In the genomic region with DNA sequence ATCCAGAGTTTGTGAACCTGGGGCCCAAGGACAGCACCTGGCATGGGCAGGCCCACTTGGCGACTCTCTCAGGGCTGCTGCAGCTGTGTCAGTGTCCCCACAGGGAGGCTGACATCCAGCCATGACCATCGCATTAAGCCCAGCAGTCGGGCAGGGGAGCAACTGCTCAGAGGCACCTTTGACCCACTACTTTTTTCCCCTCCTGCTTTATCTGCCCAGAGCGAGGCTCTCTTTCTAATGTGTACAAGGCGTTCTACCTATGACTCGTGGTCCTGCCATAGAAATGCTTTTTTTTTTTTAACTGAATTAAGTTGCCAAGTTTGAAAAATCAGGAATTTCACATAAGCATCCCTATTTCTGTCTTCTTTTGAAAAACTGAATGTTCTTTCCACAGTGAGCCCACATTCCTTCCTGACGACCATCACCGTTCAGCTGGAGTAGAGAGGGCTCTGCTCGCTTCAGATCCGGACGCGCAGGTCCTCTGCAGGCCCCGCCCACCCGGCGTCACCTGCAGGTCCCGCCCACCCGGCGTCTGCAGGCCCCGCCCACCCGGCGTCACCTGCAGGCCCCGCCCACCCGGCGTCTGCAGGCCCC, we compare ENCODE assay signal across 8 cellular contexts. TPM values are rescaled to one million over a fixed set of nuclear protein-coding genes. Genes with fewer than 3 reads are reported as not detected.
A peak's percentile ranks its signal among the peaks of the same experiment; 100 is the strongest.
DNase-seq lines count a peak whose midpoint lies in the region; ATAC-seq, FAIRE-seq and TF ChIP-seq lines count a peak whose summit lies in the region.

No MANE protein-coding gene starts in this region.

- no peaks in the 10 kb centered on the region for H3K79me2 ChIP-seq in parathyroid adenoma

- no peak for TF ChIP-seq POLR2A in GM12891 (IDR thresholded peaks at IDR 0.05; ENCODE audit: low read depth, low read length)

- H3K4me1 ChIP-seq in parathyroid adenoma = no peaks in the 10 kb centered on the region

- DNase-seq in GM12891 (ENCODE audit: insufficient read length, low spot score) = peak; percentile 44
- peak; percentile 44 for DNase-seq in NCI-H748 treated with DMSO at 0.1 percent for 48 hours (lab: John Stamatoyannopoulos, UW)
- peak in 5 of 10 donors; percentile 46 to 67 (median 50) for DNase-seq in dorsolateral prefrontal cortex
- no peak for DNase-seq in stimulated activated CD4-positive, alpha-beta T cell treated with anti-CD3 and anti-CD28 coated beads, Interleukin-15, amount 100 ng/mL, for 24 hours
- DNase-seq in D721Med (ENCODE audit: insufficient read length, low spot score) = no peak

- peak overlapping the region; percentile 37; the same call in 1 of the 2 replicates for H3K27ac ChIP-seq in C4-2B
- H3K27ac ChIP-seq in dorsolateral prefrontal cortex = peak overlapping the region in 1 of 59 donors; percentile 28
- H3K27ac ChIP-seq in parathyroid adenoma = peak overlapping the region; percentile 55

- peak overlapping the region; percentile 66 for H3K4me2 ChIP-seq in parathyroid adenoma (ENCODE audit: low read length)

- peak; percentile 48 for ATAC-seq in HG02973 (IDR thresholded peaks at IDR 0.05; ENCODE audit: unreplicated experiment)

- H3K4me3 ChIP-seq in dorsolateral prefrontal cortex (peak overlapping the region in 38 of 59 donors; percentile 3 to 72 (median 42)), parathyroid adenoma (ENCODE audit: low read depth, low read length) (peak overlapping the region; percentile 43)

- no peak for TF ChIP-seq CTCF in C4-2B (conservative IDR thresholded peaks at IDR 0.05)
- TF ChIP-seq CTCF in dorsolateral prefrontal cortex (IDR thresholded peaks at IDR 0.05 in 54 of 56, conservative IDR thresholded peaks at IDR 0.05 in 2 of 56; ENCODE audit: low read depth in 1 of 56, partially characterized antibody in 56 of 56) = no peak
- TF ChIP-seq CTCF in parathyroid adenoma (IDR thresholded peaks at IDR 0.05) = no peak
- TF ChIP-seq CTCF in D721Med (IDR thresholded peaks at IDR 0.05; ENCODE audit: insufficient read depth, missing control alignments) = no peak

- H3K27me3 ChIP-seq in dorsolateral prefrontal cortex (peaks cover 0 to 10% (median 0%) of the 10 kb centered on the region in 45 donors), parathyroid adenoma (ENCODE audit: control insufficient read depth, insufficient read depth, low read length) (no peaks in the 10 kb centered on the region)

- no peaks in the 10 kb centered on the region for H3K36me3 ChIP-seq in parathyroid adenoma (ENCODE audit: control insufficient read depth, insufficient read depth, low read length)

- intact Hi-C loops in dorsolateral prefrontal cortex (cut with DNase I) = no loop called here

- H2AFZ ChIP-seq in parathyroid adenoma = peak overlapping the region; percentile 82

- no peak overlapping the region for H3K9ac ChIP-seq in parathyroid adenoma

- H3K9me3 ChIP-seq in parathyroid adenoma (ENCODE audit: control insufficient read depth, low read length) = no peaks in the 10 kb centered on the region

- FAIRE-seq in GM12891 (lab: Jason Lieb, UNC) = no peak
- FAIRE-seq in D721Med (lab: Jason Lieb, UNC) = no peak

TF ChIP-seq in GM12891, 5 proteins besides CTCF, POLR2A, EP300 and RAD21:
- TF ChIP-seq SPI1 (IDR thresholded peaks at IDR 0.05; ENCODE audit: low read depth, low read length) (no peak), POU2F2 (IDR thresholded peaks at IDR 0.05; ENCODE audit: low read depth, low read length) (no peak), PAX5 (IDR thresholded peaks at IDR 0.05; ENCODE audit: insufficient read depth, low read length, severe bottlenecking) (no peak), POLR2AphosphoS5 (IDR thresholded peaks at IDR 0.05; ENCODE audit: low read depth, low read length) (no peak), TAF1 (IDR thresholded peaks at IDR 0.05; ENCODE audit: low read depth, low read length) (no peak)

RNA-seq across cellular contexts. Expression of gene CLUL1, which starts 0.4 kb away (rescaled TPM):
- polyA plus RNA-seq in GM12891 (2012; ENCODE audit: low read depth, missing spikeins) = not detected
- total RNA-seq in dorsolateral prefrontal cortex = 10 to 100 TPM in 43 of 120 experiments, 1 to 10 TPM in 72, under 1 TPM in 4, not detected in 1; 0.66 to 19.2 (median 7.4) TPM

RNA-seq across cellular contexts. Expression of gene CETN1, which starts 16.2 kb away (rescaled TPM):
- polyA plus RNA-seq in GM12891 (2012; ENCODE audit: low read depth, missing spikeins) = not detected
- not detected for total RNA-seq in dorsolateral prefrontal cortex

Comparison
In these comparisons a context has a peak if more than half of its experiments do, and no peak if none do; other contexts are left out.
1. DNase-seq: peak in GM12891 (single experiment) and NCI-H748 treated with DMSO at 0.1 percent for 48 hours (single experiment); none in stimulated activated CD4-positive, alpha-beta T cell treated with anti-CD3 and anti-CD28 coated beads, Interleukin-15, amount 100 ng/mL, for 24 hours (single experiment) and D721Med (single experiment).